30 cellular contexts compared by ENCODE assay signal in the genomic region with DNA sequence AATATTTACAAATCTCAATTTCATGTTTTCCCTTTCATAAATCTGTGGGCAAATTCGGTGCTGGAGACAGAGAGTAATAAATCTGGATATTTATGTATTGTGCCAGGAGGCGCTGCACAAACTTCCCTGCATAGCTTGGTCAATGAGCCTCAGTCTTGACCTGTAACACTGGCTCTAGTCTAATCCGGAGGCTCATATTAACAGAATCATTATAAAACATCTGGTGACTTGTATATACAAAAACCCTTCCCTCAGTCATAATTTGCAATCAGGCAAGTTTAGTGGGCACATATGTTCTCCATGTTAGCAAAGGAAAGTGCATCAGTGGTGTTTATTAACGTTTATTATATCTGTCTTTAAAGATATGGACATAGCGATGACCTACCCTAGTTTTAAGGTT.
"Had no signal": no experiment of that assay in that cellular context is flagged by ENCODE, and none has a peak within 500 bp of the region (broad histone marks: within the 10 kb centered on the region; RNA-seq: fewer than 3 reads in every experiment).

No MANE protein-coding gene starts in this region.

- H3K9me3 Mint-ChIP-seq: activated B cell treated with CpG ODN at 0.5 μM for 24 hours had no signal

- H3K36me3 Mint-ChIP-seq: activated naive CD4-positive, alpha-beta T cell treated with anti-CD3 and anti-CD28 coated beads, Interleukin-2, amount 10 ng/mL, durations not matched to agents 7 days and 5 days; activated naive CD8-positive, alpha-beta T cell treated with anti-CD3 and anti-CD28 coated beads, Interleukin-2, amount 10 ng/mL, durations not matched to agents 7 days and 5 days; brain had no signal

- H3K4me3 ChIP-seq: ascending aorta, breast epithelium, cardiac muscle cell, colonic mucosa had no signal

- H3K27me3 ChIP-seq: ascending aorta, breast epithelium, cardiac muscle cell, colonic mucosa had no signal

- DNase-seq: activated B cell treated with CpG ODN at 0.5 μM for 24 hours; activated CD4-positive, alpha-beta T cell treated with anti-CD3 and anti-CD28 coated beads for 48 hours; activated CD4-positive, alpha-beta T cell treated with anti-CD3 and anti-CD28 coated beads, Interleukin-2, amount 50 U/mL, for 1 hour; activated CD4-positive, alpha-beta T cell treated with anti-CD3 and anti-CD28 coated beads, Interleukin-2, amount 50 U/mL, for 48 hours; activated CD8-positive, alpha-beta memory T cell treated with anti-CD3 and anti-CD28 coated beads, Interleukin-2, amount 50 U/mL, for 48 hours; activated CD8-positive, alpha-beta T cell treated with anti-CD3 and anti-CD28 coated beads for 36 hours; activated gamma-delta T cell; activated naive CD4-positive, alpha-beta T cell; activated naive CD4-positive, alpha-beta T cell treated with anti-CD3 and anti-CD28 coated beads, Interleukin-2, amount 10 ng/mL, durations not matched to agents 7 days and 5 days; activated naive CD8-positive, alpha-beta T cell treated with anti-CD3 and anti-CD28 coated beads, Interleukin-2, amount 10 ng/mL, durations not matched to agents 7 days and 5 days; activated T-cell treated with anti-CD3 and anti-CD28 coated beads for 4 hours; activated T-cell treated with anti-CD3 and anti-CD28 coated beads, Interleukin-2, amount 50 U/mL, for 24 hours; activated T-cell treated with anti-CD3 and anti-CD28 coated beads, Interleukin-2, amount 50 U/mL, for 72 hours; central memory CD4-positive, alpha-beta T cell; cerebellar nuclear complex; colonic mucosa; effector CD8-positive, alpha-beta T cell; head of caudate nucleus; T-helper 1 cell; T-helper 17 cell; T1000; WERI-Rb-1 had no signal

- H3K4me1 ChIP-seq: ascending aorta, breast epithelium, colonic mucosa had no signal

- H3K36me3 ChIP-seq: ascending aorta, breast epithelium, cardiac muscle cell, colonic mucosa, WERI-Rb-1 had no signal

- H3K27ac Mint-ChIP-seq: activated B cell treated with CpG ODN at 0.5 μM for 24 hours; activated CD8-positive, alpha-beta T cell treated with anti-CD3 and anti-CD28 coated beads for 36 hours; activated naive CD4-positive, alpha-beta T cell treated with anti-CD3 and anti-CD28 coated beads, Interleukin-2, amount 10 ng/mL, durations not matched to agents 7 days and 5 days; activated naive CD4-positive, alpha-beta T cell treated with anti-CD3 and anti-CD28 coated beads, Interleukin-2, amount 50 U/mL, for 72 hours; activated naive CD8-positive, alpha-beta T cell treated with anti-CD3 and anti-CD28 coated beads, Interleukin-2, amount 10 ng/mL, durations not matched to agents 7 days and 5 days; activated T-cell treated with anti-CD3 and anti-CD28 coated beads, Interleukin-2, amount 50 U/mL, for 24 hours; activated T-cell treated with anti-CD3 and anti-CD28 coated beads, Interleukin-2, amount 50 U/mL, for 72 hours; brain; T-helper 17 cell; T-helper 2 cell treated with Interferon-gamma antibody and Interleukin-4, amounts not matched to agents 5 μg/mL and 100 μg/mL, for 36 hours had no signal

- H3K4me3 Mint-ChIP-seq: activated B cell treated with CpG ODN at 0.5 μM for 24 hours; activated CD8-positive, alpha-beta T cell treated with anti-CD3 and anti-CD28 coated beads for 36 hours; activated naive CD4-positive, alpha-beta T cell treated with anti-CD3 and anti-CD28 coated beads, Interleukin-2, amount 10 ng/mL, durations not matched to agents 7 days and 5 days; activated naive CD8-positive, alpha-beta T cell treated with anti-CD3 and anti-CD28 coated beads, Interleukin-2, amount 10 ng/mL, durations not matched to agents 7 days and 5 days; activated T-cell treated with anti-CD3 and anti-CD28 coated beads, Interleukin-2, amount 50 U/mL, for 24 hours; activated T-cell treated with anti-CD3 and anti-CD28 coated beads, Interleukin-2, amount 50 U/mL, for 72 hours; brain; T-helper 17 cell; T-helper 2 cell treated with Interferon-gamma antibody and Interleukin-4, amounts not matched to agents 5 μg/mL and 100 μg/mL, for 36 hours had no signal

- H3K27me3 Mint-ChIP-seq: activated B cell treated with CpG ODN at 0.5 μM for 24 hours; activated CD8-positive, alpha-beta T cell treated with anti-CD3 and anti-CD28 coated beads for 36 hours; activated naive CD4-positive, alpha-beta T cell treated with anti-CD3 and anti-CD28 coated beads, Interleukin-2, amount 10 ng/mL, durations not matched to agents 7 days and 5 days; activated naive CD8-positive, alpha-beta T cell treated with anti-CD3 and anti-CD28 coated beads, Interleukin-2, amount 10 ng/mL, durations not matched to agents 7 days and 5 days; activated T-cell treated with anti-CD3 and anti-CD28 coated beads, Interleukin-2, amount 50 U/mL, for 24 hours; brain; T-helper 17 cell had no signal

- H3K27ac ChIP-seq: ascending aorta, breast epithelium, cardiac muscle cell, colonic mucosa, WERI-Rb-1 had no signal

- ATAC-seq: activated CD4-positive, CD25-positive, alpha-beta regulatory T cell treated with anti-CD3 and anti-CD28 coated beads, Interleukin-2, amount 50 U/mL, for 24 hours; activated CD8-positive, alpha-beta T cell treated with anti-CD3 and anti-CD28 coated beads for 36 hours; activated naive CD4-positive, alpha-beta T cell treated with anti-CD3 and anti-CD28 coated beads, Interleukin-2, amount 50 U/mL, for 72 hours; activated T-cell treated with anti-CD3 and anti-CD28 coated beads, Interleukin-2, amount 50 U/mL, for 72 hours; esophagus mucosa; T-helper 17 cell had no signal

- H3K4me1 Mint-ChIP-seq: activated B cell treated with CpG ODN at 0.5 μM for 24 hours; activated naive CD4-positive, alpha-beta T cell treated with anti-CD3 and anti-CD28 coated beads, Interleukin-2, amount 10 ng/mL, durations not matched to agents 7 days and 5 days; activated naive CD8-positive, alpha-beta T cell treated with anti-CD3 and anti-CD28 coated beads, Interleukin-2, amount 10 ng/mL, durations not matched to agents 7 days and 5 days; brain; T-helper 17 cell had no signal

- H3K9me3 ChIP-seq: ascending aorta, breast epithelium, colonic mucosa had no signal
